ENCODE assay signal across 1 cellular context in genomic region chr9:70438341-70438924, GRCh38.
TF ChIP-seq lines count a peak whose summit lies in the region.

No MANE protein-coding gene starts in this region.

TF ChIP-seq in HepG2, 621 proteins besides CTCF, POLR2A, EP300 and RAD21 (continued from another document):
- TF ChIP-seq, protein P1, sequence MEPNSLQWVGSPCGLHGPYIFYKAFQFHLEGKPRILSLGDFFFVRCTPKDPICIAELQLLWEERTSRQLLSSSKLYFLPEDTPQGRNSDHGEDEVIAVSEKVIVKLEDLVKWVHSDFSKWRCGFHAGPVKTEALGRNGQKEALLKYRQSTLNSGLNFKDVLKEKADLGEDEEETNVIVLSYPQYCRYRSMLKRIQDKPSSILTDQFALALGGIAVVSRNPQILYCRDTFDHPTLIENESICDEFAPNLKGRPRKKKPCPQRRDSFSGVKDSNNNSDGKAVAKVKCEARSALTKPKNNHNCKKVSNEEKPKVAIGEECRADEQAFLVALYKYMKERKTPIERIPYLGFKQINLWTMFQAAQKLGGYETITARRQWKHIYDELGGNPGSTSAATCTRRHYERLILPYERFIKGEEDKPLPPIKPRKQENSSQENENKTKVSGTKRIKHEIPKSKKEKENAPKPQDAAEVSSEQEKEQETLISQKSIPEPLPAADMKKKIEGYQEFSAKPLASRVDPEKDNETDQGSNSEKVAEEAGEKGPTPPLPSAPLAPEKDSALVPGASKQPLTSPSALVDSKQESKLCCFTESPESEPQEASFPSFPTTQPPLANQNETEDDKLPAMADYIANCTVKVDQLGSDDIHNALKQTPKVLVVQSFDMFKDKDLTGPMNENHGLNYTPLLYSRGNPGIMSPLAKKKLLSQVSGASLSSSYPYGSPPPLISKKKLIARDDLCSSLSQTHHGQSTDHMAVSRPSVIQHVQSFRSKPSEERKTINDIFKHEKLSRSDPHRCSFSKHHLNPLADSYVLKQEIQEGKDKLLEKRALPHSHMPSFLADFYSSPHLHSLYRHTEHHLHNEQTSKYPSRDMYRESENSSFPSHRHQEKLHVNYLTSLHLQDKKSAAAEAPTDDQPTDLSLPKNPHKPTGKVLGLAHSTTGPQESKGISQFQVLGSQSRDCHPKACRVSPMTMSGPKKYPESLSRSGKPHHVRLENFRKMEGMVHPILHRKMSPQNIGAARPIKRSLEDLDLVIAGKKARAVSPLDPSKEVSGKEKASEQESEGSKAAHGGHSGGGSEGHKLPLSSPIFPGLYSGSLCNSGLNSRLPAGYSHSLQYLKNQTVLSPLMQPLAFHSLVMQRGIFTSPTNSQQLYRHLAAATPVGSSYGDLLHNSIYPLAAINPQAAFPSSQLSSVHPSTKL (CRISPR knock-in tag; IDR thresholded peaks at IDR 0.05): peak; percentile 32; the same call in 1 of the 2 replicates
- TF ChIP-seq NCOR1 (IDR thresholded peaks at IDR 0.05; ENCODE audit: borderline replicate concordance, low read length): no peak
- TF ChIP-seq ASH2L (IDR thresholded peaks at IDR 0.05; ENCODE audit: insufficient read length, low read depth, low read length): no peak
- TF ChIP-seq FOXA3 (CRISPR knock-in tag; IDR thresholded peaks at IDR 0.05): 0 out of 2 replicates have a peak, but pooled peaks have one; percentile 7
- no peak for TF ChIP-seq KDM3A (CRISPR knock-in tag; IDR thresholded peaks at IDR 0.05; ENCODE audit: low read depth)
- TF ChIP-seq NPAS2 (CRISPR knock-in tag; IDR thresholded peaks at IDR 0.05; ENCODE audit: borderline replicate concordance): no peak
- TF ChIP-seq ELF3 (CRISPR knock-in tag; IDR thresholded peaks at IDR 0.05): peak; percentile 60; the same call in 1 of the 2 replicates
- no peak for TF ChIP-seq ZNF670 (CRISPR knock-in tag; IDR thresholded peaks at IDR 0.05; ENCODE audit: borderline replicate concordance)
- no peak for TF ChIP-seq ZNF772 (CRISPR knock-in tag; IDR thresholded peaks at IDR 0.05)
- TF ChIP-seq ZNF761 (CRISPR knock-in tag; conservative IDR thresholded peaks at IDR 0.05): no peak
- no peak for TF ChIP-seq CBX5 (CRISPR knock-in tag; IDR thresholded peaks at IDR 0.05; ENCODE audit: borderline replicate concordance)
- no peak for TF ChIP-seq POLR2AphosphoS5 (IDR thresholded peaks at IDR 0.05; ENCODE audit: low read depth, low read length)
- no peak for TF ChIP-seq PHB2 (IDR thresholded peaks at IDR 0.05; ENCODE audit: partially characterized antibody)
- TF ChIP-seq FOXC1 (CRISPR knock-in tag; IDR thresholded peaks at IDR 0.05; ENCODE audit: borderline replicate concordance): no peak
- no peak for TF ChIP-seq GLI4 (CRISPR knock-in tag; IDR thresholded peaks at IDR 0.05; ENCODE audit: borderline replicate concordance)
- TF ChIP-seq MED8 (CRISPR knock-in tag; IDR thresholded peaks at IDR 0.05; ENCODE audit: insufficient replicate concordance): no peak
- TF ChIP-seq ETV5 (CRISPR knock-in tag; IDR thresholded peaks at IDR 0.05; ENCODE audit: borderline replicate concordance): peak; percentile 66; the same call in 1 of the 2 replicates
- no peak for TF ChIP-seq ZBTB7A (CRISPR knock-in tag; IDR thresholded peaks at IDR 0.05)
- TF ChIP-seq FOXK2 (IDR thresholded peaks at IDR 0.05): no peak
- no peak for TF ChIP-seq MAFG (CRISPR knock-in tag; IDR thresholded peaks at IDR 0.05)
- 0 out of 2 replicates have a peak, but pooled peaks have one; percentile 11 for TF ChIP-seq HOMEZ (CRISPR knock-in tag; IDR thresholded peaks at IDR 0.05; ENCODE audit: low read depth)
- TF ChIP-seq PCBP2 (optimal IDR thresholded peaks at IDR 0.05; ENCODE audit: low read depth, low read length, poor library complexity, severe bottlenecking): no peak
- peak; percentile 87 for TF ChIP-seq FOSL2 (CRISPR knock-in tag; IDR thresholded peaks at IDR 0.05)
- TF ChIP-seq ZNF775 (CRISPR knock-in tag; IDR thresholded peaks at IDR 0.05; ENCODE audit: borderline replicate concordance): no peak
- no peak for TF ChIP-seq MXI1 (IDR thresholded peaks at IDR 0.05; ENCODE audit: borderline replicate concordance, low read depth, low read length)
- no peak for TF ChIP-seq CCDC6 (CRISPR knock-in tag; IDR thresholded peaks at IDR 0.05)
- TF ChIP-seq KDM6A (CRISPR knock-in tag; IDR thresholded peaks at IDR 0.05; ENCODE audit: low read depth): no peak
- TF ChIP-seq ONECUT2 (CRISPR knock-in tag; IDR thresholded peaks at IDR 0.05): no peak
- TF ChIP-seq ARNTL (CRISPR knock-in tag; IDR thresholded peaks at IDR 0.05): no peak
- TF ChIP-seq HIVEP1 (CRISPR knock-in tag; IDR thresholded peaks at IDR 0.05): no peak
- TF ChIP-seq, protein P2, sequence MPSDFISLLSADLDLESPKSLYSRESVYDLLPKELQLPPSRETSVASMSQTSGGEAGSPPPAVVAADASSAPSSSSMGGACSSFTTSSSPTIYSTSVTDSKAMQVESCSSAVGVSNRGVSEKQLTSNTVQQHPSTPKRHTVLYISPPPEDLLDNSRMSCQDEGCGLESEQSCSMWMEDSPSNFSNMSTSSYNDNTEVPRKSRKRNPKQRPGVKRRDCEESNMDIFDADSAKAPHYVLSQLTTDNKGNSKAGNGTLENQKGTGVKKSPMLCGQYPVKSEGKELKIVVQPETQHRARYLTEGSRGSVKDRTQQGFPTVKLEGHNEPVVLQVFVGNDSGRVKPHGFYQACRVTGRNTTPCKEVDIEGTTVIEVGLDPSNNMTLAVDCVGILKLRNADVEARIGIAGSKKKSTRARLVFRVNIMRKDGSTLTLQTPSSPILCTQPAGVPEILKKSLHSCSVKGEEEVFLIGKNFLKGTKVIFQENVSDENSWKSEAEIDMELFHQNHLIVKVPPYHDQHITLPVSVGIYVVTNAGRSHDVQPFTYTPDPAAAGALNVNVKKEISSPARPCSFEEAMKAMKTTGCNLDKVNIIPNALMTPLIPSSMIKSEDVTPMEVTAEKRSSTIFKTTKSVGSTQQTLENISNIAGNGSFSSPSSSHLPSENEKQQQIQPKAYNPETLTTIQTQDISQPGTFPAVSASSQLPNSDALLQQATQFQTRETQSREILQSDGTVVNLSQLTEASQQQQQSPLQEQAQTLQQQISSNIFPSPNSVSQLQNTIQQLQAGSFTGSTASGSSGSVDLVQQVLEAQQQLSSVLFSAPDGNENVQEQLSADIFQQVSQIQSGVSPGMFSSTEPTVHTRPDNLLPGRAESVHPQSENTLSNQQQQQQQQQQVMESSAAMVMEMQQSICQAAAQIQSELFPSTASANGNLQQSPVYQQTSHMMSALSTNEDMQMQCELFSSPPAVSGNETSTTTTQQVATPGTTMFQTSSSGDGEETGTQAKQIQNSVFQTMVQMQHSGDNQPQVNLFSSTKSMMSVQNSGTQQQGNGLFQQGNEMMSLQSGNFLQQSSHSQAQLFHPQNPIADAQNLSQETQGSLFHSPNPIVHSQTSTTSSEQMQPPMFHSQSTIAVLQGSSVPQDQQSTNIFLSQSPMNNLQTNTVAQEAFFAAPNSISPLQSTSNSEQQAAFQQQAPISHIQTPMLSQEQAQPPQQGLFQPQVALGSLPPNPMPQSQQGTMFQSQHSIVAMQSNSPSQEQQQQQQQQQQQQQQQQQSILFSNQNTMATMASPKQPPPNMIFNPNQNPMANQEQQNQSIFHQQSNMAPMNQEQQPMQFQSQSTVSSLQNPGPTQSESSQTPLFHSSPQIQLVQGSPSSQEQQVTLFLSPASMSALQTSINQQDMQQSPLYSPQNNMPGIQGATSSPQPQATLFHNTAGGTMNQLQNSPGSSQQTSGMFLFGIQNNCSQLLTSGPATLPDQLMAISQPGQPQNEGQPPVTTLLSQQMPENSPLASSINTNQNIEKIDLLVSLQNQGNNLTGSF (CRISPR knock-in tag; IDR thresholded peaks at IDR 0.05): no peak
- no peak for TF ChIP-seq THAP8 (CRISPR knock-in tag; IDR thresholded peaks at IDR 0.05; ENCODE audit: borderline replicate concordance)
- TF ChIP-seq, protein P3, sequence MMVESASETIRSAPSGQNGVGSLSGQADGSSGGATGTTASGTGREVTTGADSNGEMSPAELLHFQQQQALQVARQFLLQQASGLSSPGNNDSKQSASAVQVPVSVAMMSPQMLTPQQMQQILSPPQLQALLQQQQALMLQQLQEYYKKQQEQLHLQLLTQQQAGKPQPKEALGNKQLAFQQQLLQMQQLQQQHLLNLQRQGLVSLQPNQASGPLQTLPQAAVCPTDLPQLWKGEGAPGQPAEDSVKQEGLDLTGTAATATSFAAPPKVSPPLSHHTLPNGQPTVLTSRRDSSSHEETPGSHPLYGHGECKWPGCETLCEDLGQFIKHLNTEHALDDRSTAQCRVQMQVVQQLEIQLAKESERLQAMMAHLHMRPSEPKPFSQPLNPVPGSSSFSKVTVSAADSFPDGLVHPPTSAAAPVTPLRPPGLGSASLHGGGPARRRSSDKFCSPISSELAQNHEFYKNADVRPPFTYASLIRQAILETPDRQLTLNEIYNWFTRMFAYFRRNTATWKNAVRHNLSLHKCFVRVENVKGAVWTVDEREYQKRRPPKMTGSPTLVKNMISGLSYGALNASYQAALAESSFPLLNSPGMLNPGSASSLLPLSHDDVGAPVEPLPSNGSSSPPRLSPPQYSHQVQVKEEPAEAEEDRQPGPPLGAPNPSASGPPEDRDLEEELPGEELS (CRISPR knock-in tag; IDR thresholded peaks at IDR 0.05): no peak
- TF ChIP-seq PLRG1 (conservative IDR thresholded peaks at IDR 0.05): no peak
- no peak for TF ChIP-seq GABPA (IDR thresholded peaks at IDR 0.05; ENCODE audit: low read depth, low read length)
- TF ChIP-seq GABPA (CRISPR knock-in tag; IDR thresholded peaks at IDR 0.05; ENCODE audit: low read depth): peak; percentile 63
- 0 out of 2 replicates have a peak, but pooled peaks have one; percentile 19 for TF ChIP-seq SAP130 (CRISPR knock-in tag; IDR thresholded peaks at IDR 0.05; ENCODE audit: low read depth)
- no peak for TF ChIP-seq FOXJ3 (CRISPR knock-in tag; IDR thresholded peaks at IDR 0.05; ENCODE audit: borderline replicate concordance)
- no peak for TF ChIP-seq SUZ12 (IDR thresholded peaks at IDR 0.05; ENCODE audit: low read depth, low read length)
- no peak for TF ChIP-seq ZNF20 (CRISPR knock-in tag; IDR thresholded peaks at IDR 0.05)
- no peak for TF ChIP-seq ZNF335 (CRISPR knock-in tag; IDR thresholded peaks at IDR 0.05)
- no peak for TF ChIP-seq RARG (CRISPR knock-in tag; IDR thresholded peaks at IDR 0.05; ENCODE audit: low read depth)
- TF ChIP-seq ZNF3 (CRISPR knock-in tag; IDR thresholded peaks at IDR 0.05): no peak
- no peak for TF ChIP-seq CREB3 (CRISPR knock-in tag; IDR thresholded peaks at IDR 0.05)
- no peak for TF ChIP-seq ZNF674 (CRISPR knock-in tag; IDR thresholded peaks at IDR 0.05; ENCODE audit: low read depth)
- TF ChIP-seq NFYC (CRISPR knock-in tag; IDR thresholded peaks at IDR 0.05): no peak
- no peak for TF ChIP-seq ZNF121 (CRISPR knock-in tag; IDR thresholded peaks at IDR 0.05)
